In the genomic region with DNA sequence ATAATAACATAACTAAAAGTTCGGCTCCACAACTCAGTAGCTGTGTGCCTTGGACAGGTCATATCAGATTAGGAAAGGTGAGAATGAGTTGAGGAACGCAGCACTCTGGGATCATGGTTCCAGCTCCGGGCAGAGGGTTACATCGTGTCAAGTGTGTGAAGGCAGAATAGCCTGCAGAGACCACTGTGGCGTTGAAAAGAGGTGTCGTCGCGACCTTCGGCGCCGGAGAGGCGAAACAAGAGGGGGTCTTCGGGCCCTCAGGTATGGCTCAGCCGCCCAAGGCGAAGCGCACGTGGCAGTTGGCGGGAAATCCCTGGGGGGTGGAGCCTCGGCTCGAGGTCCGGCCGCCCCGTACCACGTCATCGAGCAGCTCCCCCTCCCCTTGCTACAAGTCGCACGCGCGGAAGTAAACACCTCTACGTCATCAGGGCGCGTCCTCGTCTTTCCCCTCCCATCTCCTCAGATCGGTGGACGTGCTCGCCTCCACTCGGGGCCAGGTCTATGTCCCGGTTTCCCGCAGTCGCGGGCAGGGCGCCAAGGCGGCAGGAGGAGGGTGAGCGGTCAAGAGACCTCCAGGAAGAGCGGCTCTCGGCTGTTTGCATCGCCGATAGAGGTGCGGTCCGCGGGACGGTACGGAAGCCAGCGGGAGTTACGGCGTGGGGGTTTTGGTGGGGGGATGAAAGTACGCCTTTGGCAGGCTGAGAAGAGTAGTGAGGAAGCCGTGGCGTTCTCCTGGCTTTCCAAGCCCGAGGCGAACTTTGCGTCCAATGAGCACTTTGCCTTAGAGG, we compare ENCODE assay signal across 1 cellular context.
TF ChIP-seq lines count a peak whose summit lies in the region.

A gene with protein sequence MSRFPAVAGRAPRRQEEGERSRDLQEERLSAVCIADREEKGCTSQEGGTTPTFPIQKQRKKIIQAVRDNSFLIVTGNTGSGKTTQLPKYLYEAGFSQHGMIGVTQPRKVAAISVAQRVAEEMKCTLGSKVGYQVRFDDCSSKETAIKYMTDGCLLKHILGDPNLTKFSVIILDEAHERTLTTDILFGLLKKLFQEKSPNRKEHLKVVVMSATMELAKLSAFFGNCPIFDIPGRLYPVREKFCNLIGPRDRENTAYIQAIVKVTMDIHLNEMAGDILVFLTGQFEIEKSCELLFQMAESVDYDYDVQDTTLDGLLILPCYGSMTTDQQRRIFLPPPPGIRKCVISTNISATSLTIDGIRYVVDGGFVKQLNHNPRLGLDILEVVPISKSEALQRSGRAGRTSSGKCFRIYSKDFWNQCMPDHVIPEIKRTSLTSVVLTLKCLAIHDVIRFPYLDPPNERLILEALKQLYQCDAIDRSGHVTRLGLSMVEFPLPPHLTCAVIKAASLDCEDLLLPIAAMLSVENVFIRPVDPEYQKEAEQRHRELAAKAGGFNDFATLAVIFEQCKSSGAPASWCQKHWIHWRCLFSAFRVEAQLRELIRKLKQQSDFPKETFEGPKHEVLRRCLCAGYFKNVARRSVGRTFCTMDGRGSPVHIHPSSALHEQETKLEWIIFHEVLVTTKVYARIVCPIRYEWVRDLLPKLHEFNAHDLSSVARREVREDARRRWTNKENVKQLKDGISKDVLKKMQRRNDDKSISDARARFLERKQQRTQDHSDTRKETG (plus strand): TSS at position 440 of the 788 bp plus-strand sequence. CDS start 62 bp downstream, at position 502.

TF ChIP-seq in HepG2, 621 proteins besides CTCF, POLR2A, EP300 and RAD21 (continued from another document and continues in another):
- TF ChIP-seq, protein P1, sequence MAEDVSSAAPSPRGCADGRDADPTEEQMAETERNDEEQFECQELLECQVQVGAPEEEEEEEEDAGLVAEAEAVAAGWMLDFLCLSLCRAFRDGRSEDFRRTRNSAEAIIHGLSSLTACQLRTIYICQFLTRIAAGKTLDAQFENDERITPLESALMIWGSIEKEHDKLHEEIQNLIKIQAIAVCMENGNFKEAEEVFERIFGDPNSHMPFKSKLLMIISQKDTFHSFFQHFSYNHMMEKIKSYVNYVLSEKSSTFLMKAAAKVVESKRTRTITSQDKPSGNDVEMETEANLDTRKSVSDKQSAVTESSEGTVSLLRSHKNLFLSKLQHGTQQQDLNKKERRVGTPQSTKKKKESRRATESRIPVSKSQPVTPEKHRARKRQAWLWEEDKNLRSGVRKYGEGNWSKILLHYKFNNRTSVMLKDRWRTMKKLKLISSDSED (CRISPR knock-in tag; IDR thresholded peaks at IDR 0.05), result no peak
- TF ChIP-seq ZNF441 (CRISPR knock-in tag; IDR thresholded peaks at IDR 0.05; ENCODE audit: borderline replicate concordance) (0 out of 2 replicates have a peak, but pooled peaks have one; percentile 51), CHD4 (IDR thresholded peaks at IDR 0.05; ENCODE audit: borderline replicate concordance, low read length) (0 out of 2 replicates have a peak, but pooled peaks have one; percentile 17), RORA (CRISPR knock-in tag; IDR thresholded peaks at IDR 0.05) (no peak), ZSCAN12 (CRISPR knock-in tag; IDR thresholded peaks at IDR 0.05) (no peak), ZNF326 (CRISPR knock-in tag; IDR thresholded peaks at IDR 0.05; ENCODE audit: borderline replicate concordance) (no peak), HNRNPUL1 (IDR thresholded peaks at IDR 0.05; ENCODE audit: low read depth, low read length) (no peak), ZNF24 (IDR thresholded peaks at IDR 0.05) (no peak), FOXP4 (CRISPR knock-in tag; IDR thresholded peaks at IDR 0.05) (peak; percentile 85), KDM2A (CRISPR knock-in tag; IDR thresholded peaks at IDR 0.05; ENCODE audit: borderline replicate concordance, low read depth) (peak; percentile 81; the same call in 1 of the 2 replicates), IKZF5 (CRISPR knock-in tag; IDR thresholded peaks at IDR 0.05) (peak; percentile 57; the same call in 1 of the 2 replicates), ELF1 (CRISPR knock-in tag; IDR thresholded peaks at IDR 0.05) (peak; percentile 90), ZNF770 (CRISPR knock-in tag; IDR thresholded peaks at IDR 0.05) (peak; percentile 56), KLF16 (CRISPR knock-in tag; IDR thresholded peaks at IDR 0.05) (peak; percentile 79 to 87; a peak in 2 of 4 replicates), BCL6 (CRISPR knock-in tag; IDR thresholded peaks at IDR 0.05) (0 out of 2 replicates have a peak, but pooled peaks have one; percentile 40), ZNF543 (CRISPR knock-in tag; IDR thresholded peaks at IDR 0.05) (peak; percentile 77), ZUFSP (CRISPR knock-in tag; IDR thresholded peaks at IDR 0.05; ENCODE audit: borderline replicate concordance) (no peak), ZMYM4 (CRISPR knock-in tag; IDR thresholded peaks at IDR 0.05) (peak; percentile 99), ZNF549 (CRISPR knock-in tag; IDR thresholded peaks at IDR 0.05) (no peak), ZNF724P (CRISPR knock-in tag; IDR thresholded peaks at IDR 0.05; ENCODE audit: borderline replicate concordance) (peak; percentile 17; the same call in 1 of the 2 replicates)
- TF ChIP-seq, protein P2, sequence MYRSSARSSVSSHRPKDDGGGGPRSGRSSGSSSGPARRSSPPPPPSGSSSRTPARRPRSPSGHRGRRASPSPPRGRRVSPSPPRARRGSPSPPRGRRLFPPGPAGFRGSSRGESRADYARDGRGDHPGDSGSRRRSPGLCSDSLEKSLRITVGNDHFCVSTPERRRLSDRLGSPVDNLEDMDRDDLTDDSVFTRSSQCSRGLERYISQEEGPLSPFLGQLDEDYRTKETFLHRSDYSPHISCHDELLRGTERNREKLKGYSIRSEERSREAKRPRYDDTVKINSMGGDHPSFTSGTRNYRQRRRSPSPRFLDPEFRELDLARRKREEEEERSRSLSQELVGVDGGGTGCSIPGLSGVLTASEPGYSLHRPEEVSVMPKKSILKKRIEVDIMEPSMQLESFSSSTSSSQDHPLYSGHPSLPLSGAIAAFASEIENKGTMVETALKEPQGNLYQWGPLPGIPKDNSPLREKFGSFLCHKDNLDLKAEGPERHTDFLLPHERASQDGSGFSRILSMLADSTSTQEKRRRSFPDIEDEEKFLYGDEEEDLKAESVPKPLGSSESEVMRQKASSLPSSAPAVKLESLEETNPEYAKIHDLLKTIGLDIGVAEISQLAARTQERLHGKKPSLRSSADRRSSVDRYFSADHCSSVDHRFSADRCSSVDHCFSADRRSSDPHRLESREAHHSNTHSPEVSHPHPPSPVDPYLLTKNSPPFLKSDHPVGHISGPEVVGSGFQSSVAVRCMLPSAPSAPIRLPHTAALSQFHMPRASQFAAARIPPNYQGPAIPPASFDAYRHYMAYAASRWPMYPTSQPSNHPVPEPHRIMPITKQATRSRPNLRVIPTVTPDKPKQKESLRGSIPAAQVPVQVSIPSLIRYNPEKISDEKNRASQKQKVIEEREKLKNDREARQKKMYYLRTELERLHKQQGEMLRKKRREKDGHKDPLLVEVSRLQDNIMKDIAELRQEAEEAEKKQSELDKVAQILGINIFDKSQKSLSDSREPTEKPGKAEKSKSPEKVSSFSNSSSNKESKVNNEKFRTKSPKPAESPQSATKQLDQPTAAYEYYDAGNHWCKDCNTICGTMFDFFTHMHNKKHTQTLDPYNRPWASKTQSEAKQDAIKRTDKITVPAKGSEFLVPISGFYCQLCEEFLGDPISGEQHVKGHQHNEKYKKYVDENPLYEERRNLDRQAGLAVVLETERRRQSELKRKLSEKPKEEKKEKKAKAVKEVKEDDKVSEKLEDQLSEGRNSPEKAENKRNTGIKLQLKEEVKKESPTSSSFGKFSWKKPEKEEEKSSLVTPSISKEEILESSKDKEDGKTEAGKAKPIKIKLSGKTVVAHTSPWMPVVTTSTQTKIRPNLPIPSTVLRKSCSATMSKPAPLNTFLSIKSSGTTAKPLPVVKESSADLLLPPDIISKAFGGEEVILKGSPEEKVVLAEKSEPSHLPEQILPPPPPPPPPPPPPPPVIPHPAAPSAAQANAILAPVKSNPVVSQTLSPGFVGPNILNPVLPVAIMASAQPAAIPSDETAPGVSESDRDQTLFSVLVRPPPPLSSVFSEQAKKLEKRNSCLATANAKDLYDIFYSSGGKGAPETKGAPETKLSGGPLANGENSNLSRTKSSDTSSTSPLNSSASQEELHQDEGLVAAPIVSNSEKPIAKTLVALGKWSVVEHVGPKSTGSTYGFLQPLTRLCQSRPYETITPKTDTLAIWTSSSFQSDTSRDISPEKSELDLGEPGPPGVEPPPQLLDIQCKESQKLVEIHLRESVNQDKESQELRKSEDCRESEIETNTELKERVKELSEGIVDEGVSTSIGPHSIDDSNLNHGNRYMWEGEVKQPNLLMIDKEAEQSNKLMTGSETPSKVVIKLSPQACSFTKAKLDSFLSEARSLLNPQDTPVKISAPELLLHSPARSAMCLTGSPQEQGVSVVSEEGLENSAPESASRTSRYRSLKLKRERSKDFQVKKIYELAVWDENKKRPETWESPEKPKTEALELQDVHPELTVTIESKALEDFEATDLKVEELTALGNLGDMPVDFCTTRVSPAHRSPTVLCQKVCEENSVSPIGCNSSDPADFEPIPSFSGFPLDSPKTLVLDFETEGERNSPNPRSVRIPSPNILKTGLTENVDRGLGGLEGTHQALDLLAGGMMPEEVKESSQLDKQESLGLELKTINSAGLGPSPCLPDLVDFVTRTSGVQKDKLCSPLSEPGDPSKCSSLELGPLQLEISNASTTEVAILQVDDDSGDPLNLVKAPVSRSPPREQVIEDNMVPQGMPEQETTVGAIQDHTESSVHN (CRISPR knock-in tag; IDR thresholded peaks at IDR 0.05), result peak; percentile 56; the same call in 1 of the 2 replicates
- TF ChIP-seq, protein P3, sequence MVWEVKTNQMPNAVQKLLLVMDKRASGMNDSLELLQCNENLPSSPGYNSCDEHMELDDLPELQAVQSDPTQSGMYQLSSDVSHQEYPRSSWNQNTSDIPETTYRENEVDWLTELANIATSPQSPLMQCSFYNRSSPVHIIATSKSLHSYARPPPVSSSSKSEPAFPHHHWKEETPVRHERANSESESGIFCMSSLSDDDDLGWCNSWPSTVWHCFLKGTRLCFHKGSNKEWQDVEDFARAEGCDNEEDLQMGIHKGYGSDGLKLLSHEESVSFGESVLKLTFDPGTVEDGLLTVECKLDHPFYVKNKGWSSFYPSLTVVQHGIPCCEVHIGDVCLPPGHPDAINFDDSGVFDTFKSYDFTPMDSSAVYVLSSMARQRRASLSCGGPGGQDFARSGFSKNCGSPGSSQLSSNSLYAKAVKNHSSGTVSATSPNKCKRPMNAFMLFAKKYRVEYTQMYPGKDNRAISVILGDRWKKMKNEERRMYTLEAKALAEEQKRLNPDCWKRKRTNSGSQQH (CRISPR knock-in tag; IDR thresholded peaks at IDR 0.05; ENCODE audit: low read depth), result no peak; the same call in 1 of the 2 replicates
- TF ChIP-seq, protein P4, sequence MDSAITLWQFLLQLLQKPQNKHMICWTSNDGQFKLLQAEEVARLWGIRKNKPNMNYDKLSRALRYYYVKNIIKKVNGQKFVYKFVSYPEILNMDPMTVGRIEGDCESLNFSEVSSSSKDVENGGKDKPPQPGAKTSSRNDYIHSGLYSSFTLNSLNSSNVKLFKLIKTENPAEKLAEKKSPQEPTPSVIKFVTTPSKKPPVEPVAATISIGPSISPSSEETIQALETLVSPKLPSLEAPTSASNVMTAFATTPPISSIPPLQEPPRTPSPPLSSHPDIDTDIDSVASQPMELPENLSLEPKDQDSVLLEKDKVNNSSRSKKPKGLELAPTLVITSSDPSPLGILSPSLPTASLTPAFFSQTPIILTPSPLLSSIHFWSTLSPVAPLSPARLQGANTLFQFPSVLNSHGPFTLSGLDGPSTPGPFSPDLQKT (CRISPR knock-in tag; IDR thresholded peaks at IDR 0.05; ENCODE audit: borderline replicate concordance), result peak; percentile 36; the same call in 1 of the 2 replicates
- TF ChIP-seq, protein P5, sequence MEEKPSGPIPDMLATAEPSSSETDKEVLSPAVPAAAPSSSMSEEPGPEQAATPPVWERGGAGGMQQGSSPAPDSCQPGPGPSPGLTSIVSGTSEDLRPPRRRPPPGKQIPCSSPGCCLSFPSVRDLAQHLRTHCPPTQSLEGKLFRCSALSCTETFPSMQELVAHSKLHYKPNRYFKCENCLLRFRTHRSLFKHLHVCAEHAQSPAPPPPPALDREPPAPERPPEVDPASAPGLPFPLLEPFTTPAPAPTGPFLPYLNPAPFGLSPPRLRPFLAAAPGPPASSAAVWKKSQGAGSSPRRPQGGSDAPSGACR (CRISPR knock-in tag; IDR thresholded peaks at IDR 0.05), result peak; percentile 70; the same call in 1 of the 2 replicates
